9 cellular contexts compared by ENCODE assay signal in the genomic region with DNA sequence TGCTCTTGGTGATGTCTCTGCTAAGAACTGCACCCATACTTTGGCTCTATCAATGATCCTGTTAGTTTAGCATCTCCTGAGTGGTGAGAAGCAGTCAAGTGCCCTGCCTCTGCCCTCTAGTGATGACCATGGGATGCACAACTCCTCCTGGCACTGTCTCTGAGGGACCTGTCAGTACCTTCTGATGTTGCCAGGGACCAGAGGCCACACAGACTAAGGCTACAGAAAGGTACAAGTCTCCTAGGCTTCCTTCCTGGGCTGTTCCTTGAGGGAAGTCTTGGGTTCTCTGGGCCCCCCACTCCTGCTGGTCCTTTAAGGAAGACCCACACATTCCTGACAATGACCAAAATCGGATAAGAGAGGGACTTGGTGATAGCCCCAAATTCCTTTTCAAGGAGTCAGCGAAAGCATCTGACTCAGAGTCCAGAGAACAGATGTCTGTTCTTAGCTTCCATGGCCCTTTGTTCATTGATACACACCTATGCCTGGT. TPM values are rescaled to one million over a fixed set of nuclear protein-coding genes. Genes with fewer than 3 reads are reported as not detected.
A peak's percentile ranks its signal among the peaks of the same experiment; 100 is the strongest.
DNase-seq lines count a peak whose midpoint lies in the region; ATAC-seq, FAIRE-seq and TF ChIP-seq lines count a peak whose summit lies in the region.
"Had no signal": no experiment of that assay in that cellular context is flagged by ENCODE, and none has a peak within 500 bp of the region (broad histone marks: within the 10 kb centered on the region; RNA-seq: fewer than 3 reads in every experiment).

No MANE protein-coding gene starts in this region.

- H3K4me1 ChIP-seq in right lobe of liver, result no peaks in the 10 kb centered on the region

- no peaks in the 10 kb centered on the region for H3K9me3 ChIP-seq in right lobe of liver

- FAIRE-seq in H54 (lab: Jason Lieb, UNC), result no peak

- 0% methylated on average over 1 of the region's 2 CpGs for WGBS in right lobe of liver (ENCODE audit: insufficient coverage, low coverage, low lambda C conversion rate, missing lambda C conversion rate)

- peak; percentile 27 for DNase-seq in COLO829 (ENCODE audit: low spot score)
- peak; percentile 72 for DNase-seq in H54 (ENCODE audit: insufficient read length, low spot score)
- peak; percentile 42 for DNase-seq in SKM-1 (lab: John Stamatoyannopoulos, UW; ENCODE audit: unreplicated experiment)
- no peak for DNase-seq in right lobe of liver
- DNase-seq in caudate nucleus (lab: John Stamatoyannopoulos, UW), result no peak
- DNase-seq in superior temporal gyrus (ENCODE audit: extremely low spot score), result no peak
- no peak for DNase-seq in hippocampal formation (lab: John Stamatoyannopoulos, UW)
- DNase-seq: stimulated activated CD4-positive, alpha-beta T cell treated with anti-CD3 and anti-CD28 coated beads, Interleukin-2, amount 100 ng/mL, for 48 hours had no signal

- ATAC-seq in right lobe of liver, result peak; percentile 74 to 94 (median 86)
- ATAC-seq in HG02840 (IDR thresholded peaks at IDR 0.05; ENCODE audit: low FRiP score, unreplicated experiment), result no peak

- intact Hi-C loops in right lobe of liver (cut with DNase I), result no loop called here

- no peak overlapping the region for H3K4me3 ChIP-seq in right lobe of liver

- peak; percentile 26 to 48 (median 42) for TF ChIP-seq CTCF in right lobe of liver (IDR thresholded peaks at IDR 0.05)

- no peak overlapping the region for H3K27ac ChIP-seq in right lobe of liver
- H3K27ac ChIP-seq in caudate nucleus (ENCODE audit: low read depth, low read length), result no peak overlapping the region

- H3K27me3 ChIP-seq in right lobe of liver, result no peaks in the 10 kb centered on the region

- no peaks in the 10 kb centered on the region for H3K36me3 ChIP-seq in right lobe of liver

- TF ChIP-seq POLR2A in H54 (IDR thresholded peaks at IDR 0.05; ENCODE audit: low read depth, low read length) (no peak), right lobe of liver (IDR thresholded peaks at IDR 0.05) (no peak)

RNA-seq across cellular contexts. Expression of gene NKX2-3, which starts 15.3 kb away (rescaled TPM):
- total RNA-seq in right lobe of liver, result under 1 TPM in 1 of 6 experiments, not detected in 5; 0.18 TPM

Comparison
In these comparisons a context has a peak if more than half of its experiments do, and no peak if none do; other contexts are left out.
1. DNase-seq: peak in COLO829 (single experiment), H54 (single experiment) and SKM-1 (single experiment); none in right lobe of liver (0 of 3), caudate nucleus (0 of 61), superior temporal gyrus (single experiment) and hippocampal formation (0 of 2).